In the genomic region with DNA sequence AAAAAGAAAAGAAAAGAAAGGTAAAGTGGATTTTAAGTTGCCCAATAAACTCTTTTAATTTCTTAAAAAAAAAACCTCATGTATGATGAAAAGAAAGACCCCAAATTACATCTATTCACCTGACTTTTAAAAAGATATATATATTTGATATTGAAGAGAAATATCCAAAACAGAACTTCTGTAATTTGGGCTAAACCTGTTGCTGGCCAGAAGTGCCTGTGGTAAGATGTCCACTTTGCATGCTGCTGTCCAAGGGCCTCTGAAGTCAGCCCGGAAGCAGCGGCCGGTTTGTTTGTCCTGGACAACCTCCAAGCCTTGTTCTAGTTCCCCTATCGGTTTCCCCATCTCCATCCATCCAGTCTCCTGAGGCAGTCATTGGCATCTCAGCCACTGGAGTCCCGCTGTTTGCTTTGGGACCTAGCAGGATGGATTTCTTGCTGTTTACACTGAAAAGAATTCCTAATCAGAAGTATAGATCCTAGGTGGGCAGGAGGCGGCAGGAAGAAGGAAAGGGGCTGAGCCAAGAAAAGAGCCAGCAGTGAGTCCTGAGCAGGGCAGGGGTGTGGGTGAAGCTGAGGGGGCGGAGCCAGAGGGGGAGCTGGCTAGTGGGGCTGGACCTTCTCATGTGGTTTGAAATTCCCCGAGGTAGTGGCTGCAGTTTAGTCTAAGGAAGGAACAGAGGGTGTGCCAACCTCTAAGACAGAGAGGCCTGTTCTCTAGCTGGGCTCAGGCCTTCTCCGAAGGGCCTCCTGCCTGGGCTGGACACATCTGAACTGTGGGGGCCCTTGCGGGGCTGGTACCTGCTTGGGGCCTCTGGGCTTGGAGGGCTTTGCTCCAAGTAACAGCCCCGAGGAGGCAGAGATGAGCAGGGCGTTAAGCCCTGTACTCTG, we compare ENCODE assay signal across 9 cellular contexts. TPM values are rescaled to one million over a fixed set of nuclear protein-coding genes. Genes with fewer than 3 reads are reported as not detected.
DNase-seq lines count a peak whose midpoint lies in the region; TF ChIP-seq lines count a peak whose summit lies in the region.
"Had no signal": no experiment of that assay in that cellular context is flagged by ENCODE, and none has a peak within 500 bp of the region (broad histone marks: within the 10 kb centered on the region; RNA-seq: fewer than 3 reads in every experiment).

No MANE protein-coding gene starts in this region.

- no peaks in the 10 kb centered on the region for H3K9me3 ChIP-seq in PC-9 (ENCODE audit: insufficient read depth, low read depth)
- no peaks in the 10 kb centered on the region for H3K9me3 ChIP-seq in osteoblast (ENCODE audit: low read depth, low read length)
- no peaks in the 10 kb centered on the region for H3K9me3 ChIP-seq in suprapubic skin

- H3K79me2 ChIP-seq in PC-9 (ENCODE audit: low read depth) (no peaks in the 10 kb centered on the region), osteoblast (ENCODE audit: insufficient read depth, low read length) (no peaks in the 10 kb centered on the region)

- POLR2A ChIA-PET in PC-9 (lab: Charles Lee; ENCODE audit: unreplicated experiment): no interaction called here

- 58% methylated on average over 11 of the region's 12 CpGs for WGBS in suprapubic skin

- H3K4me3 ChIP-seq in PC-9 (no peak overlapping the region), osteoblast (ENCODE audit: insufficient read depth, low read length) (no peak overlapping the region), suprapubic skin (no peak overlapping the region)

- TF ChIP-seq EP300 in suprapubic skin (IDR thresholded peaks at IDR 0.05): no peak

- intact Hi-C loops in PC-9 (cut with micrococcal nuclease; ENCODE audit: unreplicated experiment): loop anchor here (5.0 kb wide), 1 partner anchor 83 kb away; a partner anchor contains a TSS

- H3K27me3 ChIP-seq in PC-9 (ENCODE audit: insufficient read depth, low read depth) (peaks cover 3% of the 10 kb centered on the region), osteoblast (ENCODE audit: insufficient read depth, low read length) (peaks cover 46% of the 10 kb centered on the region), suprapubic skin (peaks cover 33% of the 10 kb centered on the region)

- H3K4me1 ChIP-seq in PC-9 (replicated peaks; ENCODE audit: insufficient read depth) (peaks cover 21% of the 10 kb centered on the region), osteoblast (ENCODE audit: insufficient read depth, low read length) (no peaks in the 10 kb centered on the region), suprapubic skin (peaks cover 12% of the 10 kb centered on the region)

- H4K20me1 ChIP-seq in PC-9 (ENCODE audit: insufficient read depth) (no peaks in the 10 kb centered on the region), osteoblast (ENCODE audit: insufficient read depth, low read length) (peaks cover 3% of the 10 kb centered on the region)

- H3K9me2 ChIP-seq in PC-9 (ENCODE audit: insufficient read depth): no peaks in the 10 kb centered on the region

- no peak overlapping the region for H3K27ac ChIP-seq in PC-9
- no peak overlapping the region for H3K27ac ChIP-seq in osteoblast (ENCODE audit: low read depth, low read length)
- no peak overlapping the region for H3K27ac ChIP-seq in suprapubic skin

- CTCF ChIA-PET in PC-9 (lab: Charles Lee): no interaction called here

- no TSS peak for BruUV-seq in PC-9 (replicated peaks; lab: Mats Ljungman, UMichigan)

- TF ChIP-seq CTCF in PC-9 (conservative IDR thresholded peaks at IDR 0.05) (no peak), osteoblast (IDR thresholded peaks at IDR 0.05; ENCODE audit: extremely low read depth, low read depth, low read length) (no peak), suprapubic skin (IDR thresholded peaks at IDR 0.05) (no peak)

- no peak for TF ChIP-seq POLR2A in suprapubic skin (IDR thresholded peaks at IDR 0.05)

- H3K4me2 ChIP-seq in PC-9: peak overlapping the region; percentile 1; the same call in 1 of the 2 replicates
- peak overlapping the region; percentile 23 for H3K4me2 ChIP-seq in osteoblast (ENCODE audit: insufficient read depth, low read length)

- H3K36me3 ChIP-seq in PC-9 (ENCODE audit: low read depth): no peaks in the 10 kb centered on the region
- H3K36me3 ChIP-seq in osteoblast (ENCODE audit: insufficient read depth, low read length): no peaks in the 10 kb centered on the region
- H3K36me3 ChIP-seq in suprapubic skin: no peaks in the 10 kb centered on the region

- H2AFZ ChIP-seq in PC-9: no peak overlapping the region
- H2AFZ ChIP-seq in osteoblast (ENCODE audit: low read length): no peak overlapping the region

- peaks cover 29% of the 10 kb centered on the region; the same call in 1 of the 2 replicates for H3F3A ChIP-seq in PC-9 (ENCODE audit: insufficient read depth, low read depth)

- DNase-seq in GM03348 (ENCODE audit: low spot score): peak; percentile 35
- DNase-seq in PC-9: peak; percentile 75 to 87
- DNase-seq in fibroblast of peridontal ligament (ENCODE audit: extremely low read depth): peak; percentile 66
- DNase-seq in osteoblast (ENCODE audit: insufficient read length, low spot score, missing footprints): peak; percentile 95
- no peak for DNase-seq in suprapubic skin (ENCODE audit: low spot score in 2 of 2)
- DNase-seq in T-helper 9 cell: no peak
- DNase-seq in activated naive CD4-positive, alpha-beta T cell treated with anti-CD3 and anti-CD28 coated beads, Interleukin-2, amount 50 U/mL, for 16 hours: no peak
- DNase-seq in GF-D8 (lab: John Stamatoyannopoulos, UW): no peak
- DNase-seq: activated CD4-positive, alpha-beta memory T cell treated with anti-CD3 and anti-CD28 coated beads, Interleukin-2, amount 10 ng/mL, durations not matched to agents 7 days and 5 days had no signal

RNA-seq across cellular contexts. Expression of a gene that starts 3.3 kb away (rescaled TPM):
- total RNA-seq in PC-9 (2021) (0.20 and 0.50 TPM in 2 replicates), osteoblast (not detected in 2 replicates), suprapubic skin (1 to 10 TPM in 1 of 4 donors, under 1 TPM in 2, not detected in 1; 0.24 to 1.1 (median 0.34) TPM)
- total RNA-seq: activated CD4-positive, alpha-beta memory T cell treated with anti-CD3 and anti-CD28 coated beads, Interleukin-2, amount 10 ng/mL, durations not matched to agents 7 days and 5 days had no signal

RNA-seq across cellular contexts. Expression of a gene that starts 56.5 kb away (rescaled TPM):
- total RNA-seq in PC-9 (2021): 21.9 and 27.4 TPM in 2 replicates
- 1.8 and 3.5 TPM in 2 replicates for total RNA-seq in osteoblast
- 10 to 100 TPM; 27.0 to 29.8 (median 27.5) TPM for total RNA-seq in suprapubic skin

Comparison
In these comparisons a context has a peak if more than half of its experiments do, and no peak if none do; other contexts are left out.
1. DNase-seq: peak in GM03348 (single experiment), PC-9 (2 of 2), fibroblast of peridontal ligament (single experiment) and osteoblast (single experiment); none in suprapubic skin (0 of 2), T-helper 9 cell (single experiment), activated naive CD4-positive, alpha-beta T cell treated with anti-CD3 and anti-CD28 coated beads, Interleukin-2, amount 50 U/mL, for 16 hours (single experiment) and GF-D8 (single experiment).